ENCODE assay signal across 8 cellular contexts in genomic region chr3:46629571-46630517, GRCh38. TPM values are rescaled to one million over a fixed set of nuclear protein-coding genes. Genes with fewer than 3 reads are reported as not detected.
DNase-seq lines count a peak whose midpoint lies in the region; ATAC-seq and TF ChIP-seq lines count a peak whose summit lies in the region.

No MANE protein-coding gene starts in this region.

- H3K27me3 ChIP-seq in colonic mucosa: no peaks in the 10 kb centered on the region

- peaks cover 4% of the 10 kb centered on the region for H3K27me3 Mint-ChIP-seq in activated CD4-positive, alpha-beta T cell treated with anti-CD3 and anti-CD28 coated beads, Interleukin-2, amount 10 ng/mL, durations not matched to agents 24 days and 14 days

- H3K4me3 Mint-ChIP-seq in activated CD4-positive, alpha-beta T cell treated with anti-CD3 and anti-CD28 coated beads, Interleukin-2, amount 10 ng/mL, durations not matched to agents 24 days and 14 days: peak overlapping the region; percentile 66

- ATAC-seq in HG02678 (IDR thresholded peaks at IDR 0.05; ENCODE audit: unreplicated experiment) (peak; percentile 76), GM18873 (IDR thresholded peaks at IDR 0.05; ENCODE audit: low FRiP score, unreplicated experiment) (no peak)

- TF ChIP-seq CTCF in colonic mucosa (IDR thresholded peaks at IDR 0.05): peak; percentile 96

- H3K9ac ChIP-seq in colonic mucosa (ENCODE audit: low read depth in 2 of 2, low read length in 2 of 2): peak overlapping the region; percentile 28 to 67

- peak overlapping the region; percentile 60 for H3K27ac ChIP-seq in colonic mucosa

- DNase-seq in GDM1 (lab: John Stamatoyannopoulos, UW) (peak; percentile 75), NCI-H2227 (lab: John Stamatoyannopoulos, UW; ENCODE audit: unreplicated experiment) (peak; percentile 63), colonic mucosa (peak; percentile 79), left kidney (ENCODE audit: low read depth, low spot score) (peak; percentile 96)
- peak; percentile 93 for DNase-seq in activated CD4-positive, alpha-beta T cell treated with anti-CD3 and anti-CD28 coated beads, Interleukin-2, amount 10 ng/mL, durations not matched to agents 24 days and 14 days
- DNase-seq in stimulated activated CD4-positive, alpha-beta T cell treated with anti-CD3 and anti-CD28 coated beads, Interleukin-1b, Interleukin-23, amount 100 ng/mL, for 4 hours (ENCODE audit: low read depth in 2 of 2): peak; percentile 61 to 71

- no peaks in the 10 kb centered on the region for H3K36me3 ChIP-seq in colonic mucosa

- H3K4me1 Mint-ChIP-seq in activated CD4-positive, alpha-beta T cell treated with anti-CD3 and anti-CD28 coated beads, Interleukin-2, amount 10 ng/mL, durations not matched to agents 24 days and 14 days: peaks cover 16% of the 10 kb centered on the region

- H3K9me3 ChIP-seq in colonic mucosa: no peaks in the 10 kb centered on the region

- no peaks in the 10 kb centered on the region for H3K9me3 Mint-ChIP-seq in activated CD4-positive, alpha-beta T cell treated with anti-CD3 and anti-CD28 coated beads, Interleukin-2, amount 10 ng/mL, durations not matched to agents 24 days and 14 days

- no peak overlapping the region for H3K4me3 ChIP-seq in colonic mucosa

- H3K4me1 ChIP-seq in colonic mucosa: peaks cover 3% of the 10 kb centered on the region

- no peaks in the 10 kb centered on the region for H3K36me3 Mint-ChIP-seq in activated CD4-positive, alpha-beta T cell treated with anti-CD3 and anti-CD28 coated beads, Interleukin-2, amount 10 ng/mL, durations not matched to agents 24 days and 14 days (ENCODE audit: low read depth)

- peak overlapping the region; percentile 46 for H3K27ac Mint-ChIP-seq in activated CD4-positive, alpha-beta T cell treated with anti-CD3 and anti-CD28 coated beads, Interleukin-2, amount 10 ng/mL, durations not matched to agents 24 days and 14 days

- intact Hi-C loops in activated CD4-positive, alpha-beta T cell treated with anti-CD3 and anti-CD28 coated beads, Interleukin-2, amount 10 ng/mL, durations not matched to agents 24 days and 14 days (cut with micrococcal nuclease): loop anchor here (1.0 kb wide), 1 partner anchor 142 kb away; no protein-coding TSS in a partner anchor
- intact Hi-C loops in colonic mucosa (cut with DNase I): loop anchor here (2.0 to 5.0 kb wide), 2 partner anchors 73 to 141 kb away; no protein-coding TSS in a partner anchor

RNA-seq across cellular contexts. Expression of gene FAM240A, which starts 17.5 kb away (rescaled TPM):
- not detected in 2 replicates for total RNA-seq in activated CD4-positive, alpha-beta T cell treated with anti-CD3 and anti-CD28 coated beads, Interleukin-2, amount 10 ng/mL, durations not matched to agents 24 days and 14 days
- total RNA-seq in colonic mucosa: not detected
